In the genomic region with DNA sequence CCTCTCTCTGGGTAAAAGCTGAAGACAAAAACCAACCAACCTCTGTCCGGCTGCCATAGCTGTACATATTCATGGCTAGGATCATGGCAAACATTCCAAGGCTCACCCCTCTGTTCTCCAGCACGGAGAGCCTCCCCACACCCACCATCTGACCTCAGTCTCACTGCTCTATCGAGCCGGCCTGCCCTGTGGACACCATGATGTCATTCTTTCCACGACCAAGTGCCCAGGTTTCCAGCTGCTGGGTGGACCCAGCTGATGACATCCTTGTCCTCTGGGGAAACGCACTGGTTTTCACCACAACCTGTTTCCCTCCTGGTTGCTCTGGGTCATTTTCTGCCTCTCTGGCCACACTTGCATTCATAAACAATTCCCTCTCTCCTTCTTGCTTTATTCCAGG, we compare ENCODE assay signal across 24 cellular contexts.
DNase-seq lines count a peak whose midpoint lies in the region; ATAC-seq and TF ChIP-seq lines count a peak whose summit lies in the region.
"Had no signal": no experiment of that assay in that cellular context is flagged by ENCODE, and none has a peak within 500 bp of the region (broad histone marks: within the 10 kb centered on the region; RNA-seq: fewer than 3 reads in every experiment).

No MANE protein-coding gene starts in this region.

- TF ChIP-seq CTCF in chondrocyte (IDR thresholded peaks at IDR 0.05) (no peak), heart right ventricle (IDR thresholded peaks at IDR 0.05) (no peak), OCI-LY7 (conservative IDR thresholded peaks at IDR 0.05; ENCODE audit: low read length) (no peak)

- H4K20me1 ChIP-seq in GM23248 (ENCODE audit: insufficient read depth) = no peaks in the 10 kb centered on the region
- no peaks in the 10 kb centered on the region for H4K20me1 ChIP-seq in OCI-LY7 (ENCODE audit: insufficient read depth, low read length)

- H3K27me3 Mint-ChIP-seq in chondrocyte (ENCODE audit: low read depth) = no peaks in the 10 kb centered on the region
- H3K27me3 Mint-ChIP-seq: activated B cell treated with CpG ODN at 0.5 μM for 24 hours had no signal

- ATAC-seq in heart right ventricle (peak in 7 of 8 donors; percentile 74 to 91 (median 88)), GM21576 (IDR thresholded peaks at IDR 0.05; ENCODE audit: unreplicated experiment) (no peak)

- H3K36me3 Mint-ChIP-seq in chondrocyte (ENCODE audit: low read depth) = peaks cover 52% of the 10 kb centered on the region
- H3K36me3 Mint-ChIP-seq: immature natural killer cell had no signal

- WGBS in GM23248 (ENCODE audit: low coverage in 1 of 2, low lambda C conversion rate in 2 of 2, missing lambda C conversion rate in 2 of 2), 2 experiments = 33 to 43% methylated on average over 6 of the region's 6 CpGs
- 35 to 50% methylated on average over 6 of the region's 6 CpGs for WGBS in heart right ventricle, 2 donors

- CTCF ChIA-PET in OCI-LY7 (lab: Charles Lee; ENCODE audit: unreplicated experiment) = no interaction called here

- no peaks in the 10 kb centered on the region for H3F3A ChIP-seq in GM23248 (ENCODE audit: insufficient read depth)

- POLR2A ChIA-PET in OCI-LY7 (lab: Charles Lee) = no interaction called here

- no peak overlapping the region for H2AFZ ChIP-seq in GM23248
- H2AFZ ChIP-seq in OCI-LY7 (ENCODE audit: low read length) = no peak overlapping the region

- no peaks in the 10 kb centered on the region for H3K9me3 Mint-ChIP-seq in chondrocyte (ENCODE audit: low read depth)
- H3K9me3 Mint-ChIP-seq: activated B cell treated with CpG ODN at 0.5 μM for 24 hours, immature natural killer cell, neural crest cell had no signal

- no peaks in the 10 kb centered on the region for H3K9me2 ChIP-seq in GM23248 (ENCODE audit: insufficient read depth)
- no peaks in the 10 kb centered on the region for H3K9me2 ChIP-seq in OCI-LY7 (ENCODE audit: insufficient read depth, low read length)
- H3K9me2 ChIP-seq: SK-N-SH had no signal

- H3K4me2 ChIP-seq in GM23248 (ENCODE audit: unreplicated experiment) (no peak overlapping the region), OCI-LY7 (ENCODE audit: low read length) (no peak overlapping the region)
- H3K4me2 ChIP-seq: SK-N-SH had no signal

- peak; percentile 33 for DNase-seq in GM23248
- DNase-seq in chondrocyte (ENCODE audit: low spot score) = no peak
- DNase-seq in heart right ventricle = peak in 1 of 2 donors; percentile 54
- DNase-seq in retina = peak; percentile 16
- no peak for DNase-seq in OCI-LY7 (ENCODE audit: low spot score)
- DNase-seq in NAMALWA (ENCODE audit: low spot score) = no peak
- no peak for DNase-seq in SK-N-DZ (ENCODE audit: low spot score)
- DNase-seq: ACHN; activated B cell treated with CpG ODN at 0.5 μM for 24 hours; activated CD4-positive, alpha-beta T cell treated with anti-CD3 and anti-CD28 coated beads, Interleukin-2, amount 50 U/mL, for 4 hours; activated CD8-positive, alpha-beta memory T cell treated with anti-CD3 and anti-CD28 coated beads, Interleukin-2, amount 50 U/mL, for 48 hours; activated effector memory CD4-positive, alpha-beta T cell treated with anti-CD3 and anti-CD28 coated beads, Interleukin-2, amount 50 U/mL, for 16 hours; Calu3; immature natural killer cell; NCI-H1417 treated with DMSO at 0.1 percent for 48 hours; SK-N-SH; stimulated activated CD4-positive, alpha-beta T cell treated with anti-CD3 and anti-CD28 coated beads, Interleukin-4, amount 100 ng/mL, for 1 hour; stimulated activated naive CD4-positive, alpha-beta T cell; T-helper 9 cell; transverse colon had no signal

- H3K4me3 ChIP-seq in GM23248 = no peak overlapping the region
- no peak overlapping the region for H3K4me3 ChIP-seq in heart right ventricle
- H3K4me3 ChIP-seq in OCI-LY7 (ENCODE audit: low read depth, low read length, poor library complexity, severe bottlenecking) = no peak overlapping the region
- H3K4me3 ChIP-seq: breast epithelium, transverse colon had no signal

- no peaks in the 10 kb centered on the region for H3K27me3 ChIP-seq in GM23248 (replicated peaks; ENCODE audit: insufficient read depth)
- H3K27me3 ChIP-seq in heart right ventricle = no peaks in the 10 kb centered on the region
- H3K27me3 ChIP-seq: breast epithelium, transverse colon had no signal

- intact Hi-C loops in heart right ventricle (cut with DNase I) (no loop called here), OCI-LY7 (cut with micrococcal nuclease; ENCODE audit: unreplicated experiment) (no loop called here)

- H3K27ac ChIP-seq in GM23248 (no peak overlapping the region), heart right ventricle (peak overlapping the region in 6 of 10 donors; percentile 11 to 67 (median 50)), OCI-LY7 (ENCODE audit: low read depth, low read length, poor library complexity, severe bottlenecking) (no peak overlapping the region)
- H3K27ac ChIP-seq: C4-2B, transverse colon had no signal

- H3K36me3 ChIP-seq in GM23248 (ENCODE audit: low read depth) (peaks cover 39% of the 10 kb centered on the region; the same call in 1 of the 2 replicates), heart right ventricle (peaks cover 0 to 94% (median 44%) of the 10 kb centered on the region in 9 donors), OCI-LY7 (ENCODE audit: insufficient read depth, low read length) (peaks cover 40% of the 10 kb centered on the region)
- H3K36me3 ChIP-seq: breast epithelium, transverse colon had no signal

- H3K4me1 ChIP-seq in GM23248 (ENCODE audit: insufficient read depth) (no peaks in the 10 kb centered on the region), heart right ventricle (peaks cover 0 to 14% (median 5%) of the 10 kb centered on the region in 9 donors), OCI-LY7 (ENCODE audit: insufficient read depth, low read length, poor library complexity, severe bottlenecking) (no peaks in the 10 kb centered on the region)
- H3K4me1 ChIP-seq: breast epithelium, transverse colon had no signal

- peaks cover 8% of the 10 kb centered on the region for H3K4me1 Mint-ChIP-seq in chondrocyte (ENCODE audit: low read depth)
- H3K4me1 Mint-ChIP-seq: activated B cell treated with CpG ODN at 0.5 μM for 24 hours, immature natural killer cell, neural crest cell had no signal

- H3K27ac Mint-ChIP-seq in chondrocyte (ENCODE audit: unreplicated experiment) = peak overlapping the region; percentile 81
- H3K27ac Mint-ChIP-seq: activated B cell treated with CpG ODN at 0.5 μM for 24 hours, immature natural killer cell had no signal

- H3K4me3 Mint-ChIP-seq in chondrocyte (ENCODE audit: unreplicated experiment) = no peak overlapping the region
- H3K4me3 Mint-ChIP-seq: activated B cell treated with CpG ODN at 0.5 μM for 24 hours, immature natural killer cell, neural crest cell had no signal

- H3K9ac ChIP-seq in GM23248 = no peak overlapping the region
- H3K9ac ChIP-seq: SK-N-SH had no signal

- H3K9me3 ChIP-seq in GM23248 (ENCODE audit: low read depth) = no peaks in the 10 kb centered on the region
- no peaks in the 10 kb centered on the region for H3K9me3 ChIP-seq in heart right ventricle
- H3K9me3 ChIP-seq in OCI-LY7 (ENCODE audit: low read length) = no peaks in the 10 kb centered on the region
- H3K9me3 ChIP-seq: breast epithelium, SK-N-SH, transverse colon had no signal

- BruUV-seq in OCI-LY7 (replicated peaks; lab: Mats Ljungman, UMichigan) = no TSS peak

- in situ Hi-C loops in GM23248 (cut with MboI) = no loop called here

- H3K79me2 ChIP-seq in GM23248 (ENCODE audit: insufficient read depth) (no peaks in the 10 kb centered on the region), OCI-LY7 (ENCODE audit: insufficient read depth, low read depth, low read length) (no peaks in the 10 kb centered on the region)

Comparison
In these comparisons a context has a peak if more than half of its experiments do, and no peak if none do; other contexts are left out.
1. DNase-seq: peak in GM23248 (single experiment) and retina (single experiment); none in chondrocyte (single experiment), OCI-LY7 (single experiment), NAMALWA (single experiment) and SK-N-DZ (single experiment).
2. H3K27ac ChIP-seq: peak in heart right ventricle (6 of 10); none in GM23248 (single experiment) and OCI-LY7 (single experiment).